Comparison of ENCODE assay signal across 28 cellular contexts in the genomic region with DNA sequence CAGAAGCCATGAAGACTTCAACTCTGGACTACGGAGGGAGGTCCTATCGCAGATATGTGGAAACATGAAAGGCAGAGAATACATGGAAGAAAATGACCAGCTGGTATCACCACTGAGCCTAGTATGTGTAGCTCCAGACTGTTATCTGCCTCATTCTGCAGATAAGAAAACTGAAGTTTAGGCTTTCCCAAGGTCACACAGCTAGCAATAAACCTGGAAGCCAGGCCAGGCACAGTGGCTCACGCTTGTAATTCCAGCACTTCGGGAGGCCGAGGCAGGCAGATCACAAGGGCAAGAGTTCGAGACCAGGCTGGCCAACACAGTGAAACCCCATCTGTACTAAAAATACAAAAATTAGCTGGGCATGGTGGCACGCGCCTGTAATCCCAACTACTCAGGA.
"Had no signal": no experiment of that assay in that cellular context is flagged by ENCODE, and none has a peak within 500 bp of the region (broad histone marks: within the 10 kb centered on the region; RNA-seq: fewer than 3 reads in every experiment).

No MANE protein-coding gene starts in this region.

- H3K4me1 ChIP-seq: neural progenitor cell, psoas muscle, right lobe of liver, sigmoid colon, spleen, suprapubic skin, testis, tibial artery, transverse colon, upper lobe of right lung, uterus had no signal

- H3K79me2 ChIP-seq: parathyroid adenoma had no signal

- DNase-seq: natural killer cell; occipital lobe; ovary; posterior cingulate gyrus; psoas muscle; right cardiac atrium; right lobe of liver; sigmoid colon; spleen; stimulated activated CD4-positive, alpha-beta T cell treated with anti-CD3 and anti-CD28 coated beads, Interleukin-12 subunit alpha, Interleukin-12 subunit beta, amount 100 ng/mL, for 4 hours; stimulated activated CD4-positive, alpha-beta T cell treated with anti-CD3 and anti-CD28 coated beads, Interleukin-1b, Interleukin-23, amount 100 ng/mL, for 48 hours; stimulated activated CD4-positive, alpha-beta T cell treated with anti-CD3 and anti-CD28 coated beads, Interleukin-4, amount 100 ng/mL, for 1 hour; stimulated activated CD4-positive, alpha-beta T cell treated with anti-CD3 and anti-CD28 coated beads, Interleukin-4, amount 100 ng/mL, for 4 hours; stimulated activated CD8-positive, alpha-beta memory T cell treated with anti-CD3 and anti-CD28 coated beads, Interleukin-4, amount 100 ng/mL, for 48 hours; stimulated activated naive CD4-positive, alpha-beta T cell; stimulated activated naive CD8-positive, alpha-beta T cell treated with anti-CD3 and anti-CD28 coated beads, Interleukin-15, amount 100 ng/mL, for 72 hours; stimulated activated naive CD8-positive, alpha-beta T cell treated with anti-CD3 and anti-CD28 coated beads, Interleukin-15, Interleukin-2, amounts not matched to agents 100 U/mL and 50 U/mL, for 24 hours; substantia nigra; testis; tibial artery; transverse colon; upper lobe of right lung; uterus had no signal

- H3K27me3 ChIP-seq: neural progenitor cell, ovary, right lobe of liver, sigmoid colon, spleen, suprapubic skin, testis, tibial artery, transverse colon, upper lobe of right lung, uterus had no signal

- H3K9ac ChIP-seq: neural progenitor cell, parathyroid adenoma had no signal

- H2AFZ ChIP-seq: neural progenitor cell, parathyroid adenoma had no signal

- H3K4me3 ChIP-seq: neural progenitor cell, ovary, psoas muscle, right lobe of liver, sigmoid colon, smooth muscle cell, spleen, suprapubic skin, testis, tibial artery, transverse colon, upper lobe of right lung, uterus had no signal

- H3K27ac ChIP-seq: neural progenitor cell, ovary, parathyroid adenoma, psoas muscle, right lobe of liver, sigmoid colon, spleen, suprapubic skin, testis, tibial artery, transverse colon, upper lobe of right lung, uterus had no signal

- H3K9me3 ChIP-seq: ovary, psoas muscle, right lobe of liver, sigmoid colon, spleen, suprapubic skin, testis, tibial artery, transverse colon, upper lobe of right lung, uterus had no signal

- H3K36me3 ChIP-seq: ovary, uterus had no signal

- ATAC-seq: natural killer cell; psoas muscle; right cardiac atrium; right lobe of liver; stimulated activated memory B cell treated with anti-CD40 and anti-IgM and Interleukin-4, amounts not matched to agents 10 μg/mL and 1 μg/mL and 100 μg/mL, for 72 hours; stimulated activated naive CD8-positive, alpha-beta T cell treated with anti-CD3 and anti-CD28 coated beads, Interleukin-15, amount 100 ng/mL, for 72 hours; stimulated activated naive CD8-positive, alpha-beta T cell treated with anti-CD3 and anti-CD28 coated beads, Interleukin-15, Interleukin-2, amounts not matched to agents 100 U/mL and 50 U/mL, for 24 hours; upper lobe of right lung had no signal

- H3K4me2 ChIP-seq: neural progenitor cell, smooth muscle cell had no signal
